ENCODE assay signal across 18 cellular contexts in genomic region chr12:102479984-102480383, GRCh38. TPM values are rescaled to one million over a fixed set of nuclear protein-coding genes. Genes with fewer than 3 reads are reported as not detected.
A peak's percentile ranks its signal among the peaks of the same experiment; 100 is the strongest.
DNase-seq lines count a peak whose midpoint lies in the region; ATAC-seq, FAIRE-seq and TF ChIP-seq lines count a peak whose summit lies in the region.
"Had no signal": no experiment of that assay in that cellular context is flagged by ENCODE, and none has a peak within 500 bp of the region (broad histone marks: within the 10 kb centered on the region; RNA-seq: fewer than 3 reads in every experiment).

No MANE protein-coding gene starts in this region.

- no peak overlapping the region for H3K9ac ChIP-seq in Loucy (ENCODE audit: low read depth, low read length, poor library complexity, severe bottlenecking)
- H3K9ac ChIP-seq in K562 (ENCODE audit: insufficient read depth in 1 of 2, low read depth in 2 of 2, low read length in 2 of 2), result no peak overlapping the region

- no peaks in the 10 kb centered on the region for H3K9me2 ChIP-seq in Loucy (replicated peaks; ENCODE audit: low read depth, low read length)

- in situ Hi-C loops in K562 (cut with MboI), result loop anchor here (25.0 kb wide), 1 partner anchor 543 kb away; no protein-coding TSS in a partner anchor

- CTCF ChIA-PET in K562 (lab: Yijun Ruan, JAX; ENCODE audit: low intra/inter-chr PET ratio), result no interaction called here

- POLR2A ChIA-PET in K562 (lab: Yijun Ruan, JAX), result no interaction called here

- TSS peak; percentile 65 for BruUV-seq in K562 (replicated peaks; lab: Mats Ljungman, UMichigan)

- H3K9me3 ChIP-seq in Loucy (ENCODE audit: insufficient read depth, low read depth, low read length), result no peaks in the 10 kb centered on the region
- no peaks in the 10 kb centered on the region for H3K9me3 ChIP-seq in K562 (replicated peaks; ENCODE audit: control insufficient read depth, insufficient read depth, low read depth, low read length)
- H3K9me3 ChIP-seq in suprapubic skin, result no peaks in the 10 kb centered on the region
- H3K9me3 ChIP-seq: SJCRH30 had no signal

- H2AFZ ChIP-seq in Loucy (ENCODE audit: low read length) (no peak overlapping the region), K562 (ENCODE audit: low read depth, low read length) (no peak overlapping the region)

- H4K20me1 ChIP-seq in Loucy (ENCODE audit: insufficient read depth, low read length, poor library complexity, severe bottlenecking), result no peaks in the 10 kb centered on the region
- H4K20me1 ChIP-seq in K562 (replicated peaks; ENCODE audit: control insufficient read depth, insufficient read depth, low read length), result no peaks in the 10 kb centered on the region

- H3K27ac ChIP-seq in K562 (ENCODE audit: extremely low read depth, low read depth, low read length) (peak overlapping the region; percentile 34; the same call in 1 of the 3 replicates), suprapubic skin (no peak overlapping the region)
- H3K27ac ChIP-seq: SJCRH30 had no signal

- 12% methylated on average over 4 of the region's 4 CpGs for WGBS in K562 (ENCODE audit: insufficient coverage, low coverage, missing lambda C conversion rate)
- 20 to 24% methylated on average over 4 of the region's 4 CpGs for WGBS in lower leg skin, 2 donors
- WGBS in suprapubic skin, result 24% methylated on average over 4 of the region's 4 CpGs

- TF ChIP-seq CTCF in Loucy (conservative IDR thresholded peaks at IDR 0.05; ENCODE audit: low read length), result no peak
- no peak for TF ChIP-seq CTCF in K562 (IDR thresholded peaks at IDR 0.05 in 2 of 3, conservative IDR thresholded peaks at IDR 0.05 in 1 of 3; ENCODE audit: insufficient read depth in 2 of 3, low read depth in 1 of 3, low read length in 3 of 3)
- no peak for TF ChIP-seq CTCF in lower leg skin (IDR thresholded peaks at IDR 0.05)
- no peak for TF ChIP-seq CTCF in suprapubic skin (IDR thresholded peaks at IDR 0.05)

- no peak for FAIRE-seq in K562 (lab: Jason Lieb, UNC)

- intact Hi-C loops in K562 (cut with micrococcal nuclease) (loop anchor here (2.0 to 5.0 kb wide), 3 partner anchors 51 to 358 kb away; partner anchors contain the start of genes NUP37 and PARPBP), lower leg skin (cut with DNase I; ENCODE audit: low total_unique reads) (loop anchor here (10.0 kb wide), 1 partner anchor 545 kb away; no protein-coding TSS in a partner anchor)

- H3K27me3 ChIP-seq in Loucy (ENCODE audit: insufficient read depth, low read length, poor library complexity, severe bottlenecking) (no peaks in the 10 kb centered on the region), K562 (ENCODE audit: control insufficient read depth in 2 of 2, insufficient read depth in 2 of 2, low read length in 2 of 2) (no peaks in the 10 kb centered on the region), suprapubic skin (no peaks in the 10 kb centered on the region)
- H3K27me3 ChIP-seq: SJCRH30 had no signal

- H3K4me1 ChIP-seq in Loucy (ENCODE audit: insufficient read depth, low read length, poor library complexity, severe bottlenecking), result peaks cover 23% of the 10 kb centered on the region
- H3K4me1 ChIP-seq in K562 (replicated peaks in 1 of 2; ENCODE audit: control insufficient read depth in 2 of 2, insufficient read depth in 2 of 2, low read length in 2 of 2), result peaks cover 4 to 25% of the 10 kb centered on the region in 2 experiments; a peak in 4 of 5 replicates
- peaks cover 21% of the 10 kb centered on the region for H3K4me1 ChIP-seq in suprapubic skin

- no peak for TF ChIP-seq RAD21 in K562 (CRISPR knock-in tag; conservative IDR thresholded peaks at IDR 0.05 in 1 of 2, IDR thresholded peaks at IDR 0.05 in 1 of 2)

- H3K79me2 ChIP-seq in Loucy (ENCODE audit: insufficient read depth, low read length) (no peaks in the 10 kb centered on the region), K562 (ENCODE audit: control insufficient read depth, insufficient read depth, low read length) (no peaks in the 10 kb centered on the region)

- H3K36me3 ChIP-seq in Loucy (ENCODE audit: insufficient read depth, low read length) (no peaks in the 10 kb centered on the region), K562 (ENCODE audit: control insufficient read depth, insufficient read depth, low read length) (no peaks in the 10 kb centered on the region), suprapubic skin (no peaks in the 10 kb centered on the region)
- H3K36me3 ChIP-seq: SJCRH30 had no signal

- TF ChIP-seq EP300 in K562 (IDR thresholded peaks at IDR 0.05; ENCODE audit: low read length), result no peak
- TF ChIP-seq EP300 in suprapubic skin (IDR thresholded peaks at IDR 0.05), result no peak

- H3K4me3 ChIP-seq in Loucy (ENCODE audit: low read length, poor library complexity, severe bottlenecking), result peak overlapping the region; percentile 47
- peak overlapping the region; percentile 23; the same call in 1 of the 2 replicates for H3K4me3 ChIP-seq in K562
- H3K4me3 ChIP-seq in lower leg skin (ENCODE audit: low read depth, poor library complexity, severe bottlenecking), result peak overlapping the region; percentile 15
- H3K4me3 ChIP-seq in suprapubic skin, result peak overlapping the region; percentile 36
- H3K4me3 ChIP-seq: SJCRH30 had no signal

- ATAC-seq in K562, result no peak; the same call in 2 of the 3 replicates
- no peak for ATAC-seq in GM18870 (IDR thresholded peaks at IDR 0.05; ENCODE audit: unreplicated experiment)
- ATAC-seq: CD8-positive, alpha-beta T cell had no signal

- H3K4me2 ChIP-seq in Loucy (ENCODE audit: low read depth, low read length, poor library complexity, severe bottlenecking) (peak overlapping the region; percentile 75), K562 (ENCODE audit: insufficient read depth, low read length) (no peak overlapping the region)

- TF ChIP-seq POLR2A in K562 (conservative IDR thresholded peaks at IDR 0.05) (no peak), lower leg skin (IDR thresholded peaks at IDR 0.05) (no peak), suprapubic skin (IDR thresholded peaks at IDR 0.05) (no peak)

- no peaks in the 10 kb centered on the region for H3F3A ChIP-seq in Loucy (ENCODE audit: low read depth)

- no peaks in the 10 kb centered on the region for H3K9me1 ChIP-seq in K562 (ENCODE audit: control insufficient read depth, insufficient read depth, low read length)

- no peak for DNase-seq in K562 (ENCODE audit: extremely low read depth in 1 of 4, low spot score in 3 of 4)
- DNase-seq in lower leg skin (ENCODE audit: low spot score in 2 of 2), result no peak
- no peak for DNase-seq in suprapubic skin (ENCODE audit: low spot score in 2 of 2)
- DNase-seq in UCSD-AML1 (lab: John Stamatoyannopoulos, UW; ENCODE audit: unreplicated experiment), result no peak
- no peak for DNase-seq in LoVo (ENCODE audit: low spot score)
- no peak for DNase-seq in NCI-H2171 treated with DMSO at 0.1 percent for 48 hours (lab: John Stamatoyannopoulos, UW)
- DNase-seq: activated naive CD8-positive, alpha-beta T cell treated with anti-CD3 and anti-CD28 coated beads, Interleukin-2, amount 10 ng/mL, durations not matched to agents 7 days and 5 days; activated T-cell treated with anti-CD3 and anti-CD28 coated beads, Interleukin-2, amount 50 U/mL, for 24 hours; CD8-positive, alpha-beta T cell; central memory CD4-positive, alpha-beta T cell; head of caudate nucleus; NCI-H2081 treated with DMSO at 0.1 percent for 48 hours; NK-92 treated with Interleukin-12 subunit alpha and Interleukin-12 subunit beta, amount 100 ng/mL, for 24 hours; stimulated activated naive B cell treated with anti-CD40 and anti-IgM and Interleukin-4, amounts not matched to agents 10 μg/mL and 1 μg/mL and 100 μg/mL, for 72 hours had no signal

TF ChIP-seq in K562, 482 proteins besides CTCF, POLR2A, EP300 and RAD21 (continues in another document):
- TF ChIP-seq TBL1XR1 (IDR thresholded peaks at IDR 0.05; ENCODE audit: low read length in 2 of 2), result no peak
- no peak for TF ChIP-seq HNRNPL (IDR thresholded peaks at IDR 0.05; ENCODE audit: low read depth, low read length)
- no peak for TF ChIP-seq NCOA6 (IDR thresholded peaks at IDR 0.05)
- TF ChIP-seq PML (IDR thresholded peaks at IDR 0.05; ENCODE audit: low read length), result no peak
- no peak for TF ChIP-seq MXD1 (CRISPR knock-in tag; IDR thresholded peaks at IDR 0.05; ENCODE audit: borderline replicate concordance, poor library complexity, severe bottlenecking)
- TF ChIP-seq MAFG (tag; conservative IDR thresholded peaks at IDR 0.05), result peak; percentile 90
- TF ChIP-seq STAT5A (IDR thresholded peaks at IDR 0.05; ENCODE audit: borderline replicate concordance, low read length), result no peak
- TF ChIP-seq CHD2 (IDR thresholded peaks at IDR 0.05; ENCODE audit: low read depth, low read length), result no peak
- 0 out of 2 replicates have a peak, but pooled peaks have one; percentile 31 for TF ChIP-seq POLR2H (tag; IDR thresholded peaks at IDR 0.05; ENCODE audit: low read depth)

RNA-seq across cellular contexts. Expression of gene IGF1, which starts 0.4 kb away (rescaled TPM):
- total RNA-seq in K562 (2011; cell fraction: chromatin; rRNA removed; ENCODE audit: low replicate concordance), result 13.0 and 14.3 TPM in 2 replicates
- 2.6 and 6.8 TPM in 2 replicates for total RNA-seq in K562 (2011; cell fraction: nucleolus; rRNA removed)
- 9.0 and 10.3 TPM in 2 replicates for total RNA-seq in K562 (2011; cell fraction: nucleoplasm; rRNA removed)
- total RNA-seq in K562 (2014; rRNA removed), result 2.8 and 4.5 TPM in 2 replicates
- 4.0 and 6.5 TPM in 2 replicates for total RNA-seq in K562 (2014; rRNA removed; fragmentation: Illumina TruSeq; extraction: Trizol)
- 11.5 and 11.6 TPM in 2 replicates for total RNA-seq in K562 (2015; rRNA removed; fragmentation: Illumina TruSeq; extraction: Trizol)
- 5.5 and 5.9 TPM in 2 replicates for total RNA-seq in K562 (2021)
- 3.7 and 4.4 TPM in 2 replicates for polyA plus RNA-seq in K562 (2011; rRNA removed)
- polyA plus RNA-seq in K562 (2011; cell fraction: cytosol; rRNA removed), result 4.6 and 7.0 TPM in 2 replicates
- 0.87 and 3.0 TPM in 2 replicates for polyA plus RNA-seq in K562 (2011; cell fraction: nucleus; rRNA removed)
- polyA plus RNA-seq in K562 (2012), result 7.3 and 18.9 TPM in 2 replicates
- polyA plus RNA-seq in K562 (2014; fragmentation: Illumina TruSeq; extraction: Trizol), result 4.2 and 5.5 TPM in 2 replicates
- 10 to 100 TPM in 1 of 2 experiments, 1 to 10 TPM in 1; 8.3 to 13.9 TPM for polyA plus RNA-seq in K562 (2014; fragmentation: Nextera tagmentation; extraction: Ambion mirVana)
- polyA plus RNA-seq in K562 (2014; rRNA removed), result 4.1 and 7.1 TPM in 2 replicates
- 4.9 and 5.4 TPM in 2 replicates for polyA minus RNA-seq in K562 (2011; rRNA and poly(A)+ RNA removed)
- polyA minus RNA-seq in K562 (2011; cell fraction: cytosol; rRNA and poly(A)+ RNA removed), result 0.73 and 1.2 TPM in 2 replicates
- 2.2 and 2.4 TPM in 2 replicates for polyA minus RNA-seq in K562 (2011; cell fraction: nucleus; rRNA and poly(A)+ RNA removed)
- total RNA-seq in lower leg skin, result 10 to 100 TPM in 1 of 4 donors, 1 to 10 TPM in 2, under 1 TPM in 1; 0.84 to 42.3 (median 4.9) TPM
- total RNA-seq in suprapubic skin, result 10 to 100 TPM in 2 of 4 donors, 1 to 10 TPM in 2; 5.9 to 19.7 (median 11.7) TPM
- total RNA-seq: CD8-positive, alpha-beta T cell had no signal
- polyA plus RNA-seq: neural cell had no signal
